ENCODE assay signal across 1 cellular context in the genomic region with DNA sequence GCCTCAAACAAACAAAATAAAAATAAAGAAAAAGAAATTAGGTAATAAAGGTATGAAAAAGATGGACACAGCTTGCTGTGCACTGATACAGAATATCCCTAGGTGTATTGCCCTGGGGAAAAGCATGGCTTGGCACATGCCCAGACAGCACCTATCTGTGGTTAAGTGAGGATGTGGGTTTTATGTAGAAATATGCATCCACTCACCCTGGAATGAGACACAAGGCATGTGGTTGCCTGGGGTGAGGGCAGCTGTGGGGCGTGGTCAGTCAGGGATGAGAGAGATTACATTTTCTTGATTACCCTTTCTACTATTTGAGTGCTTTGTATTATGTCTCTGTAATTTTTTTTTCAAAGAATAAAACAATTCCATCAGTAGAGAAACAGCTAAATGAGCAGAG.
TF ChIP-seq lines count a peak whose summit lies in the region.

No MANE protein-coding gene starts in this region.

TF ChIP-seq in H1, 55 proteins besides CTCF, POLR2A, EP300 and RAD21:
- TF ChIP-seq NANOG (IDR thresholded peaks at IDR 0.05; ENCODE audit: insufficient read depth, low read depth, low read length, poor library complexity, severe bottlenecking) (no peak), SP4 (IDR thresholded peaks at IDR 0.05; ENCODE audit: low read length) (no peak)
